In genomic region chr18:57107141-57107832, GRCh38 we compare ENCODE assay signal across 12 cellular contexts. TPM values are rescaled to one million over a fixed set of nuclear protein-coding genes. Genes with fewer than 3 reads are reported as not detected.
DNase-seq lines count a peak whose midpoint lies in the region; ATAC-seq and TF ChIP-seq lines count a peak whose summit lies in the region.
"Had no signal": no experiment of that assay in that cellular context is flagged by ENCODE, and none has a peak within 500 bp of the region (broad histone marks: within the 10 kb centered on the region; RNA-seq: fewer than 3 reads in every experiment).

No MANE protein-coding gene starts in this region.

- intact Hi-C loops in testis (cut with DNase I; ENCODE audit: low total_unique reads) = no loop called here
- intact Hi-C loops in esophagus muscularis mucosa (cut with DNase I) = no loop called here

- ATAC-seq in GM18498 (IDR thresholded peaks at IDR 0.05; ENCODE audit: unreplicated experiment) (no peak), HG02759 (IDR thresholded peaks at IDR 0.05; ENCODE audit: unreplicated experiment) (no peak)

- WGBS in testis, 2 donors = 48 to 58% methylated on average over 4 of the region's 4 CpGs
- WGBS in esophagus muscularis mucosa = 69% methylated on average over 4 of the region's 4 CpGs

- TF ChIP-seq CTCF in fibroblast of villous mesenchyme (IDR thresholded peaks at IDR 0.05; ENCODE audit: insufficient read depth, low read depth, low read length) (no peak), testis (IDR thresholded peaks at IDR 0.05) (no peak), esophagus muscularis mucosa (IDR thresholded peaks at IDR 0.05) (no peak)

- H3K9me3 ChIP-seq in SJCRH30 (replicated peaks) (no peaks in the 10 kb centered on the region), testis (no peaks in the 10 kb centered on the region), esophagus muscularis mucosa (no peaks in the 10 kb centered on the region)
- H3K9me3 ChIP-seq: prostate gland had no signal

- H3K27me3 ChIP-seq in SJCRH30 (no peaks in the 10 kb centered on the region), testis (no peaks in the 10 kb centered on the region), esophagus muscularis mucosa (peaks cover 0 to 15% (median 0%) of the 10 kb centered on the region in 4 donors)

- H3K27ac ChIP-seq in SJCRH30 (no peak overlapping the region), testis (no peak overlapping the region), esophagus muscularis mucosa (replicated peaks in 1 of 4) (no peak overlapping the region)
- H3K27ac ChIP-seq: prostate gland had no signal

- H3K4me3 ChIP-seq in SJCRH30 = no peak overlapping the region
- H3K4me3 ChIP-seq in fibroblast of villous mesenchyme (ENCODE audit: low read depth, low read length) = no peak overlapping the region
- H3K4me3 ChIP-seq in testis = no peak overlapping the region
- no peak overlapping the region for H3K4me3 ChIP-seq in esophagus muscularis mucosa
- H3K4me3 ChIP-seq: prostate gland had no signal

- DNase-seq in SIG-M5 treated with dmso at 0.1 percent for 504 hours (lab: John Stamatoyannopoulos, UW; ENCODE audit: unreplicated experiment) (peak; percentile 47), SIG-M5 (lab: John Stamatoyannopoulos, UW) (no peak), SJCRH30 (peak; percentile 4 to 52), fibroblast of villous mesenchyme (ENCODE audit: low read depth) (peak; percentile 25), testis (peak; percentile 17), esophagus muscularis mucosa (ENCODE audit: extremely low spot score) (no peak)
- DNase-seq: activated B cell treated with CpG ODN at 0.5 μM for 24 hours, anterior cingulate cortex, NCI-H2029 treated with DMSO at 0.1 percent for 48 hours had no signal

- TF ChIP-seq EP300 in esophagus muscularis mucosa (IDR thresholded peaks at IDR 0.05) = no peak

- no peaks in the 10 kb centered on the region for H3K4me1 ChIP-seq in SJCRH30
- H3K4me1 ChIP-seq in testis = no peaks in the 10 kb centered on the region
- H3K4me1 ChIP-seq in esophagus muscularis mucosa = no peaks in the 10 kb centered on the region
- H3K4me1 ChIP-seq: prostate gland had no signal

- TF ChIP-seq POLR2A in testis (IDR thresholded peaks at IDR 0.05) (no peak), esophagus muscularis mucosa (IDR thresholded peaks at IDR 0.05; ENCODE audit: low read depth) (no peak)

- H3K36me3 ChIP-seq in SJCRH30 = no peaks in the 10 kb centered on the region
- H3K36me3 ChIP-seq in testis (ENCODE audit: low read depth, missing control alignments) = no peaks in the 10 kb centered on the region
- H3K36me3 ChIP-seq in esophagus muscularis mucosa = no peaks in the 10 kb centered on the region
- H3K36me3 ChIP-seq: prostate gland had no signal

RNA-seq across cellular contexts. Expression of gene BOD1L2, which starts 39.6 kb away (rescaled TPM):
- total RNA-seq in SJCRH30 (2014; rRNA removed; shearing (Covaris generic)) = not detected in 2 replicates
- total RNA-seq in fibroblast of villous mesenchyme (not detected in 2 replicates), testis (100 to 1,000 TPM; 130 to 366 TPM), esophagus muscularis mucosa (not detected)
- polyA plus RNA-seq in testis (ENCODE audit: insufficient read depth, low read depth, low replicate concordance) = 580 TPM
- total RNA-seq: activated B cell treated with CpG ODN at 0.5 μM for 24 hours had no signal

Comparison
In these comparisons a context has a peak if more than half of its experiments do, and no peak if none do; other contexts are left out.
1. DNase-seq: peak in SIG-M5 treated with dmso at 0.1 percent for 504 hours (single experiment), SJCRH30 (2 of 2), fibroblast of villous mesenchyme (single experiment) and testis (single experiment); none in SIG-M5 (single experiment) and esophagus muscularis mucosa (single experiment).
2. RNA of gene BOD1L2, which starts 39.6 kb away (total RNA-seq): 130 to 366 TPM in testis; not detected in SJCRH30, not detected in fibroblast of villous mesenchyme and not detected in esophagus muscularis mucosa; every median in the first group is over 100 times any median in the second.